In the genomic region with DNA sequence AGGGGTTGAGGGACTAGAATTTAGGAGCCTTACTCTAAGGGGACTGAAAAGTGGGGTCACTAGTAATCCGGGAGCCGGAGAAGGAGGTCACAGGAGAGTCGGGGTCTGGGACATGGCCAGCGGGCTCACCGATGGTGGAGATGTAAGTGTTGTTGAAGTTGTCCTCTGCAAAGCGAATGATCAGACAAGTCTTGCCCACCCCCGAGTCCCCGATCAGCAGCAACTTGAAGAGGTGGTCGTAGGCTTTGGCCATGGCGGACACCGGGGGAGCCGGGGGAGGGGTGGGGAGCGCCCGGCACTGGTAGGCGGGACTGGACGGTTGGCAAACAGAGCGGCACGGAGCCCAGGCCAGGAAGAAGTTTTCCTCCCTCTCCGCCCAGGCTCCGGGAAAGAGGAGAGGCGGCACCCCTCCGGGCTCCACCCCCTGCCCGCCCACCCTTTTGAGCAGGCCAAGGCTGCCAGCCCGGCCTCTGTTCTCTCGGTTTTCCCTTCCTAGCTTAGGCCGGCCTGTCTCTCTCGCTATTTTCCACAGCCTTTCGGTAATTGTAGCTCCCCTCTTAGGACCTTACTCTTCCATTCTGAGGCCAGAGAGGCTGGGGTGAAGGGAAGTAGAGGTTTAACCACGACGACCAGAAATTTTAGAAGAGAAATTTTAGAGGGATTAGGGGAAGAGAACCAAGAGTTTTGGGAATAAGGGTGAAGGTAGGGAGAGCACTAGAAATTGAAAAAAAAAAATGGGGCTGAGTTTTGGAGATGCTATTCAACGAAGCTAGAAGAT, we compare ENCODE assay signal across 2 cellular contexts.
A peak's percentile ranks its signal among the peaks of the same experiment; 100 is the strongest.
TF ChIP-seq lines count a peak whose summit lies in the region.

RAB13 (minus strand) TSS at position 356 of the 778 bp plus-strand sequence; CDS start at position 253, 103 bp downstream.

TF ChIP-seq in SK-N-SH, 30 proteins besides CTCF, POLR2A, EP300 and RAD21:
- TF ChIP-seq MXI1 (IDR thresholded peaks at IDR 0.05; ENCODE audit: low read depth, low read length) (peak; percentile 25), POLR2AphosphoS5 (IDR thresholded peaks at IDR 0.05; ENCODE audit: low read depth, low read length) (peak; percentile 63; the same call in 1 of the 2 replicates), YY1 (IDR thresholded peaks at IDR 0.05; ENCODE audit: low read depth) (0 out of 2 replicates have a peak, but pooled peaks have one; percentile 57), NFIC (IDR thresholded peaks at IDR 0.05; ENCODE audit: borderline replicate concordance) (0 out of 2 replicates have a peak, but pooled peaks have one; percentile 7), FOSL2 (IDR thresholded peaks at IDR 0.05; ENCODE audit: borderline replicate concordance, low read depth) (no peak)
- TF ChIP-seq, protein P1, sequence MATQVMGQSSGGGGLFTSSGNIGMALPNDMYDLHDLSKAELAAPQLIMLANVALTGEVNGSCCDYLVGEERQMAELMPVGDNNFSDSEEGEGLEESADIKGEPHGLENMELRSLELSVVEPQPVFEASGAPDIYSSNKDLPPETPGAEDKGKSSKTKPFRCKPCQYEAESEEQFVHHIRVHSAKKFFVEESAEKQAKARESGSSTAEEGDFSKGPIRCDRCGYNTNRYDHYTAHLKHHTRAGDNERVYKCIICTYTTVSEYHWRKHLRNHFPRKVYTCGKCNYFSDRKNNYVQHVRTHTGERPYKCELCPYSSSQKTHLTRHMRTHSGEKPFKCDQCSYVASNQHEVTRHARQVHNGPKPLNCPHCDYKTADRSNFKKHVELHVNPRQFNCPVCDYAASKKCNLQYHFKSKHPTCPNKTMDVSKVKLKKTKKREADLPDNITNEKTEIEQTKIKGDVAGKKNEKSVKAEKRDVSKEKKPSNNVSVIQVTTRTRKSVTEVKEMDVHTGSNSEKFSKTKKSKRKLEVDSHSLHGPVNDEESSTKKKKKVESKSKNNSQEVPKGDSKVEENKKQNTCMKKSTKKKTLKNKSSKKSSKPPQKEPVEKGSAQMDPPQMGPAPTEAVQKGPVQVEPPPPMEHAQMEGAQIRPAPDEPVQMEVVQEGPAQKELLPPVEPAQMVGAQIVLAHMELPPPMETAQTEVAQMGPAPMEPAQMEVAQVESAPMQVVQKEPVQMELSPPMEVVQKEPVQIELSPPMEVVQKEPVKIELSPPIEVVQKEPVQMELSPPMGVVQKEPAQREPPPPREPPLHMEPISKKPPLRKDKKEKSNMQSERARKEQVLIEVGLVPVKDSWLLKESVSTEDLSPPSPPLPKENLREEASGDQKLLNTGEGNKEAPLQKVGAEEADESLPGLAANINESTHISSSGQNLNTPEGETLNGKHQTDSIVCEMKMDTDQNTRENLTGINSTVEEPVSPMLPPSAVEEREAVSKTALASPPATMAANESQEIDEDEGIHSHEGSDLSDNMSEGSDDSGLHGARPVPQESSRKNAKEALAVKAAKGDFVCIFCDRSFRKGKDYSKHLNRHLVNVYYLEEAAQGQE (IDR thresholded peaks at IDR 0.05; ENCODE audit: low read depth, low read length) = no peak
TF ChIP-seq in SK-N-SH: peak in this region for 4.

TF ChIP-seq in H1, 55 proteins besides CTCF, POLR2A, EP300 and RAD21:
- TF ChIP-seq ASH2L (IDR thresholded peaks at IDR 0.05; ENCODE audit: low read length) (peak; percentile 45), POLR2AphosphoS5 (IDR thresholded peaks at IDR 0.05; ENCODE audit: low read depth, low read length) (peak; percentile 77), POU5F1 (IDR thresholded peaks at IDR 0.05; ENCODE audit: low read depth, low read length) (no peak), PHF8 (conservative IDR thresholded peaks at IDR 0.05; ENCODE audit: low read depth, low read length) (peak; percentile 41; the same call in 1 of the 2 replicates), SIX5 (IDR thresholded peaks at IDR 0.05; ENCODE audit: low read depth, low read length) (no peak), BACH1 (IDR thresholded peaks at IDR 0.05; ENCODE audit: low read length) (no peak), JUN (IDR thresholded peaks at IDR 0.05; ENCODE audit: low read depth, low read length) (no peak), RXRA (IDR thresholded peaks at IDR 0.05; ENCODE audit: insufficient read depth, low read depth, low read length) (no peak), SIN3A (conservative IDR thresholded peaks at IDR 0.05 in 1 of 2, IDR thresholded peaks at IDR 0.05 in 1 of 2; ENCODE audit: low read depth in 1 of 2, low read length in 2 of 2) (peak in 1 of 2 experiments; percentile 51; a peak in 1 of 4 replicates), EGR1 (IDR thresholded peaks at IDR 0.05; ENCODE audit: borderline replicate concordance, low read depth, low read length) (0 out of 2 replicates have a peak, but pooled peaks have one; percentile 3), NANOG (IDR thresholded peaks at IDR 0.05; ENCODE audit: insufficient read depth, low read depth, low read length, poor library complexity, severe bottlenecking) (no peak), TAF1 (IDR thresholded peaks at IDR 0.05; ENCODE audit: low read depth, low read length) (peak; percentile 79), GTF2F1 (IDR thresholded peaks at IDR 0.05; ENCODE audit: borderline replicate concordance, low read depth, low read length) (no peak)
